ENCODE assay signal across 9 cellular contexts in genomic region chr12:29241821-29242591, GRCh38.
DNase-seq lines count a peak whose midpoint lies in the region; ATAC-seq, FAIRE-seq and TF ChIP-seq lines count a peak whose summit lies in the region.
"Had no signal": no experiment of that assay in that cellular context is flagged by ENCODE, and none has a peak within 500 bp of the region (broad histone marks: within the 10 kb centered on the region; RNA-seq: fewer than 3 reads in every experiment).

No MANE protein-coding gene starts in this region.

- H3K4me1 Mint-ChIP-seq in natural killer cell = no peaks in the 10 kb centered on the region

- no peak overlapping the region for H3K4me3 ChIP-seq in BLaER1 treated with 17β-estradiol and CSF1 and Interleukin-3, amounts not matched to agents 10 nM and 100 nM
- no peak overlapping the region for H3K4me3 ChIP-seq in esophagus muscularis mucosa
- no peak overlapping the region for H3K4me3 ChIP-seq in effector memory CD4-positive, alpha-beta T cell (ENCODE audit: insufficient read depth, low read depth, low read length, poor library complexity, severe bottlenecking)

- H3K36me3 Mint-ChIP-seq in natural killer cell = no peaks in the 10 kb centered on the region

- intact Hi-C loops in esophagus muscularis mucosa (cut with DNase I) (loop anchor here (5.0 kb wide), 1 partner anchor 95 kb away; the partner anchor contains the start of gene FAR2), natural killer cell (cut with micrococcal nuclease) (no loop called here)

- H3K9me3 ChIP-seq in BLaER1 treated with 17β-estradiol and CSF1 and Interleukin-3, amounts not matched to agents 10 nM and 100 nM (replicated peaks in 1 of 11) = peaks cover 0 to 7% (median 0%) of the 10 kb centered on the region in 11 experiments; a peak in 2 of 22 replicates
- H3K9me3 ChIP-seq in esophagus muscularis mucosa = no peaks in the 10 kb centered on the region
- no peaks in the 10 kb centered on the region for H3K9me3 ChIP-seq in effector memory CD4-positive, alpha-beta T cell (ENCODE audit: control insufficient read depth, low read length)

- no peak overlapping the region for H3K27ac Mint-ChIP-seq in natural killer cell

- H3K27me3 Mint-ChIP-seq in natural killer cell (ENCODE audit: low read depth in 2 of 2) = peaks cover 0 to 3% of the 10 kb centered on the region in 2 donors

- no peak for TF ChIP-seq EP300 in esophagus muscularis mucosa (IDR thresholded peaks at IDR 0.05)

- no peak for TF ChIP-seq POLR2A in esophagus muscularis mucosa (IDR thresholded peaks at IDR 0.05; ENCODE audit: low read depth)

- DNase-seq in GM19239 (ENCODE audit: insufficient read length, low spot score) (peak; percentile 9), SIG-M5 treated with dmso at 0.1 percent for 504 hours (lab: John Stamatoyannopoulos, UW; ENCODE audit: unreplicated experiment) (peak; percentile 98), esophagus muscularis mucosa (ENCODE audit: extremely low spot score) (no peak), natural killer cell (no peak), COLO668 (lab: John Stamatoyannopoulos, UW; ENCODE audit: unreplicated experiment) (no peak)
- DNase-seq in effector memory CD4-positive, alpha-beta T cell = no peak

- H3K27me3 ChIP-seq in BLaER1 treated with 17β-estradiol and CSF1 and Interleukin-3, amounts not matched to agents 10 nM and 100 nM = no peaks in the 10 kb centered on the region
- H3K27me3 ChIP-seq in esophagus muscularis mucosa = no peaks in the 10 kb centered on the region
- H3K27me3 ChIP-seq in effector memory CD4-positive, alpha-beta T cell (replicated peaks; ENCODE audit: control insufficient read depth, insufficient read depth, low read length, poor library complexity, severe bottlenecking) = no peaks in the 10 kb centered on the region

- ATAC-seq in HG03135 (IDR thresholded peaks at IDR 0.05; ENCODE audit: unreplicated experiment) (peak; percentile 83), natural killer cell (peak; percentile 36 to 55 (median 44))

- no peaks in the 10 kb centered on the region for H4K20me1 ChIP-seq in BLaER1 treated with 17β-estradiol and CSF1 and Interleukin-3, amounts not matched to agents 10 nM and 100 nM

- H3K36me3 ChIP-seq in BLaER1 treated with 17β-estradiol and CSF1 and Interleukin-3, amounts not matched to agents 10 nM and 100 nM = no peaks in the 10 kb centered on the region
- no peaks in the 10 kb centered on the region for H3K36me3 ChIP-seq in esophagus muscularis mucosa
- no peaks in the 10 kb centered on the region for H3K36me3 ChIP-seq in effector memory CD4-positive, alpha-beta T cell (ENCODE audit: control insufficient read depth, insufficient read depth, low read length)

- 27% methylated on average over 7 of the region's 7 CpGs for WGBS in esophagus muscularis mucosa

- TF ChIP-seq CTCF in esophagus muscularis mucosa (IDR thresholded peaks at IDR 0.05) = peak in 2 of 3 experiments; percentile 20 to 44
- no peak for TF ChIP-seq CTCF in natural killer cell (IDR thresholded peaks at IDR 0.05)

- peak overlapping the region in 9 of 11 experiments; percentile 7 to 80 (median 49); a peak in 13 of 22 replicates for H3K4me2 ChIP-seq in BLaER1 treated with 17β-estradiol and CSF1 and Interleukin-3, amounts not matched to agents 10 nM and 100 nM
- H3K4me2 ChIP-seq: KMS-11 had no signal

- no peaks in the 10 kb centered on the region for H3K9me3 Mint-ChIP-seq in natural killer cell

- FAIRE-seq in GM19239 (lab: Jason Lieb, UNC) = peak; percentile 85

- no peak overlapping the region for H3K4me3 Mint-ChIP-seq in natural killer cell

- peak overlapping the region; percentile 25 to 70 (median 56); a peak in 19 of 22 replicates for H3K27ac ChIP-seq in BLaER1 treated with 17β-estradiol and CSF1 and Interleukin-3, amounts not matched to agents 10 nM and 100 nM
- H3K27ac ChIP-seq in esophagus muscularis mucosa (replicated peaks in 1 of 4) = peak overlapping the region; percentile 67 to 79 (median 74)
- no peak overlapping the region for H3K27ac ChIP-seq in effector memory CD4-positive, alpha-beta T cell (ENCODE audit: insufficient read depth, low read length, poor library complexity, severe bottlenecking)
- H3K27ac ChIP-seq: KMS-11 had no signal

- H3K4me1 ChIP-seq in BLaER1 treated with 17β-estradiol and CSF1 and Interleukin-3, amounts not matched to agents 10 nM and 100 nM = peaks cover 5 to 35% (median 18%) of the 10 kb centered on the region in 10 experiments; a peak in 18 of 20 replicates
- peaks cover 18 to 39% (median 37%) of the 10 kb centered on the region in 4 donors for H3K4me1 ChIP-seq in esophagus muscularis mucosa
- H3K4me1 ChIP-seq in effector memory CD4-positive, alpha-beta T cell (ENCODE audit: control insufficient read depth, insufficient read depth, low read length, poor library complexity, severe bottlenecking) = no peaks in the 10 kb centered on the region

- peak overlapping the region in 4 of 11 experiments; percentile 16 to 46 (median 44); a peak in 5 of 22 replicates for H3K9ac ChIP-seq in BLaER1 treated with 17β-estradiol and CSF1 and Interleukin-3, amounts not matched to agents 10 nM and 100 nM
- H3K9ac ChIP-seq: KMS-11 had no signal

Comparison
In these comparisons a context has a peak if more than half of its experiments do, and no peak if none do; other contexts are left out.
1. DNase-seq: peak in GM19239 (single experiment) and SIG-M5 treated with dmso at 0.1 percent for 504 hours (single experiment); none in esophagus muscularis mucosa (single experiment), natural killer cell (single experiment), COLO668 (single experiment) and effector memory CD4-positive, alpha-beta T cell (0 of 3).